In genomic region chr11:118156531-118157185, GRCh38 we compare ENCODE assay signal across 12 cellular contexts. TPM values are rescaled to one million over a fixed set of nuclear protein-coding genes. Genes with fewer than 3 reads are reported as not detected.
DNase-seq lines count a peak whose midpoint lies in the region; ATAC-seq, FAIRE-seq and TF ChIP-seq lines count a peak whose summit lies in the region.
"Had no signal": no experiment of that assay in that cellular context is flagged by ENCODE, and none has a peak within 500 bp of the region (broad histone marks: within the 10 kb centered on the region; RNA-seq: fewer than 3 reads in every experiment).

No MANE protein-coding gene starts in this region.

- POLR2A ChIA-PET in K562 (lab: Yijun Ruan, JAX), result interaction anchor here (0.6 to 1.8 kb wide), 5 partner anchors 8 to 540 kb away, joined by 3 to 7 read pairs (median 4); no protein-coding TSS in a partner anchor

- no peak overlapping the region for H2AFZ ChIP-seq in K562 (ENCODE audit: low read depth, low read length)

- no peak for TF ChIP-seq POLR2A in K562 (conservative IDR thresholded peaks at IDR 0.05)

- H3K9ac ChIP-seq in K562 (ENCODE audit: insufficient read depth in 1 of 2, low read depth in 2 of 2, low read length in 2 of 2), result no peak overlapping the region

- no peak for FAIRE-seq in K562 (lab: Jason Lieb, UNC)

- H3K27ac ChIP-seq in K562 (ENCODE audit: extremely low read depth, low read depth, low read length), result no peak overlapping the region
- H3K27ac ChIP-seq: neutrophil had no signal

- no TSS peak for BruUV-seq in K562 (replicated peaks; lab: Mats Ljungman, UMichigan)

- no peak overlapping the region for H3K27ac Mint-ChIP-seq in neural crest cell (ENCODE audit: unreplicated experiment)

- H3K4me1 Mint-ChIP-seq in neural crest cell, result peaks cover 9% of the 10 kb centered on the region

- H3K27me3 ChIP-seq in K562 (ENCODE audit: control insufficient read depth in 2 of 2, insufficient read depth in 2 of 2, low read length in 2 of 2), result peaks cover 50 to 96% of the 10 kb centered on the region in 2 experiments
- peaks cover 79% of the 10 kb centered on the region for H3K27me3 ChIP-seq in BE2C

- no peaks in the 10 kb centered on the region for H3K79me2 ChIP-seq in K562 (ENCODE audit: control insufficient read depth, insufficient read depth, low read length)

- no peak overlapping the region for H3K4me3 Mint-ChIP-seq in neural crest cell

- ATAC-seq in K562, result peak; percentile 61
- ATAC-seq in GM19452 (IDR thresholded peaks at IDR 0.05; ENCODE audit: unreplicated experiment), result no peak

- H4K20me1 ChIP-seq in K562 (replicated peaks; ENCODE audit: control insufficient read depth, insufficient read depth, low read length), result 0 out of 2 replicates have a peak, but pooled peaks cover 4% of the 10 kb centered on the region

- H3K9me3 Mint-ChIP-seq in neural crest cell, result no peaks in the 10 kb centered on the region

- TF ChIP-seq CTCF in K562 (IDR thresholded peaks at IDR 0.05 in 2 of 3, conservative IDR thresholded peaks at IDR 0.05 in 1 of 3; ENCODE audit: insufficient read depth in 2 of 3, low read depth in 1 of 3, low read length in 3 of 3) (0 out of 6 replicates have a peak, but pooled peaks of 1 of the 3 experiments have one; percentile 3), neural crest cell (conservative IDR thresholded peaks at IDR 0.05) (peak; percentile 13), BE2C (IDR thresholded peaks at IDR 0.05; ENCODE audit: low read depth, low read length) (no peak)

- TF ChIP-seq RAD21 in K562 (CRISPR knock-in tag; conservative IDR thresholded peaks at IDR 0.05 in 1 of 2, IDR thresholded peaks at IDR 0.05 in 1 of 2), result no peak

- WGBS in K562 (ENCODE audit: insufficient coverage, low coverage, missing lambda C conversion rate), result 1% methylated on average over 18 of the region's 21 CpGs

- TF ChIP-seq EP300 in K562 (IDR thresholded peaks at IDR 0.05; ENCODE audit: low read length), result no peak

- no peaks in the 10 kb centered on the region for H3K36me3 Mint-ChIP-seq in neural crest cell (ENCODE audit: low read depth)

- CTCF ChIA-PET in K562 (lab: Yijun Ruan, JAX; ENCODE audit: low intra/inter-chr PET ratio), result no interaction called here

- H3K27me3 Mint-ChIP-seq in neural crest cell (ENCODE audit: low read depth), result peaks cover 96% of the 10 kb centered on the region

- H3K4me3 ChIP-seq in K562 (no peak overlapping the region), BE2C (ENCODE audit: low read depth, low read length) (no peak overlapping the region)

- H3K9me3 ChIP-seq in K562 (replicated peaks; ENCODE audit: control insufficient read depth, insufficient read depth, low read depth, low read length) (no peaks in the 10 kb centered on the region), BE2C (no peaks in the 10 kb centered on the region; the same call in 1 of the 2 replicates)
- H3K9me3 ChIP-seq: neutrophil had no signal

- in situ Hi-C loops in K562 (cut with MboI), result no loop called here

- H3K36me3 ChIP-seq in K562 (ENCODE audit: control insufficient read depth, insufficient read depth, low read length) (no peaks in the 10 kb centered on the region), BE2C (no peaks in the 10 kb centered on the region)
- H3K36me3 ChIP-seq: neutrophil had no signal

- intact Hi-C loops in K562 (cut with micrococcal nuclease), result no loop called here

- DNase-seq in NOMO-1 treated with DMSO at 0.1 percent for 48 hours (lab: John Stamatoyannopoulos, UW; ENCODE audit: unreplicated experiment), result peak; percentile 9
- no peak for DNase-seq in NOMO-1 treated with dmso at 0.1 percent for 144 hours (lab: John Stamatoyannopoulos, UW; ENCODE audit: unreplicated experiment)
- DNase-seq in NAMALWA (ENCODE audit: low spot score), result peak; percentile 49
- DNase-seq in K562 (ENCODE audit: extremely low read depth in 1 of 4, low spot score in 3 of 4), result peak; percentile 19 to 53 (median 46)
- no peak for DNase-seq in neural crest cell (ENCODE audit: low read depth, low spot score)
- no peak for DNase-seq in cerebellum (ENCODE audit: low spot score)
- DNase-seq in BE2C, result no peak
- DNase-seq: NCI-H1092 had no signal

- no peak overlapping the region for H3K4me2 ChIP-seq in K562 (ENCODE audit: insufficient read depth, low read length)

- no peaks in the 10 kb centered on the region for H3K9me1 ChIP-seq in K562 (ENCODE audit: control insufficient read depth, insufficient read depth, low read length)

- H3K4me1 ChIP-seq in K562 (replicated peaks in 1 of 2; ENCODE audit: control insufficient read depth in 2 of 2, insufficient read depth in 2 of 2, low read length in 2 of 2) (peaks cover 0 to 16% of the 10 kb centered on the region in 2 experiments; a peak in 2 of 5 replicates), BE2C (no peaks in the 10 kb centered on the region)

TF ChIP-seq in K562, 482 proteins besides CTCF, POLR2A, EP300 and RAD21:
- TF ChIP-seq ZNF263 (CRISPR knock-in tag; IDR thresholded peaks at IDR 0.05; ENCODE audit: borderline replicate concordance) (peak; percentile 12; the same call in 1 of the 2 replicates), NCOR1 (IDR thresholded peaks at IDR 0.05) (no peak)

RNA-seq across cellular contexts. Expression of gene SCN4B, which starts 4.0 kb away (rescaled TPM):
- not detected in 2 replicates for total RNA-seq in K562 (2011; cell fraction: chromatin; rRNA removed; ENCODE audit: low replicate concordance)
- not detected in 2 replicates for total RNA-seq in K562 (2011; cell fraction: nucleolus; rRNA removed)
- total RNA-seq in K562 (2011; cell fraction: nucleoplasm; rRNA removed), result not detected in 2 replicates
- total RNA-seq in K562 (2014; rRNA removed) (not detected in 2 replicates), K562 (2014; rRNA removed; fragmentation: Illumina TruSeq; extraction: Trizol) (not detected in 2 replicates), K562 (2015; rRNA removed; fragmentation: Illumina TruSeq; extraction: Trizol) (not detected in 2 replicates), K562 (2021) (not detected in 2 replicates), neural crest cell (2.0 and 2.4 TPM in 2 replicates), cerebellum (9.2 TPM)
- polyA plus RNA-seq in K562 (2011; rRNA removed) (0.03 and 0.04 TPM in 2 replicates), K562 (2014; fragmentation: Illumina TruSeq; extraction: Trizol) (not detected in 2 replicates), K562 (2014; fragmentation: Nextera tagmentation; extraction: Ambion mirVana) (not detected), K562 (2014; rRNA removed) (not detected in 2 replicates)
- polyA plus RNA-seq in K562 (2011; cell fraction: cytosol; rRNA removed), result 0.01 TPM in 1 of 2 replicates, not detected in the other
- 0.07 TPM in 1 of 2 replicates, not detected in the other for polyA plus RNA-seq in K562 (2011; cell fraction: nucleus; rRNA removed)
- polyA plus RNA-seq in K562 (2012), result 0.07 TPM in 1 of 2 replicates, not detected in the other
- polyA minus RNA-seq in K562 (2011; rRNA and poly(A)+ RNA removed), result not detected in 2 replicates
- not detected in 2 replicates for polyA minus RNA-seq in K562 (2011; cell fraction: cytosol; rRNA and poly(A)+ RNA removed)
- not detected in 2 replicates for polyA minus RNA-seq in K562 (2011; cell fraction: nucleus; rRNA and poly(A)+ RNA removed)
- 0.29 TPM for polyA plus RNA-seq in BE2C (2012; ENCODE audit: insufficient read depth, insufficient read length, low read depth)

RNA-seq across cellular contexts. Expression of gene SCN2B, which starts 19.8 kb away (rescaled TPM):
- total RNA-seq in K562 (2011; cell fraction: chromatin; rRNA removed; ENCODE audit: low replicate concordance), result not detected in 2 replicates
- not detected in 2 replicates for total RNA-seq in K562 (2011; cell fraction: nucleolus; rRNA removed)
- total RNA-seq in K562 (2011; cell fraction: nucleoplasm; rRNA removed), result not detected in 2 replicates
- total RNA-seq in K562 (2014; rRNA removed) (not detected in 2 replicates), K562 (2014; rRNA removed; fragmentation: Illumina TruSeq; extraction: Trizol) (not detected in 2 replicates), K562 (2015; rRNA removed; fragmentation: Illumina TruSeq; extraction: Trizol) (not detected in 2 replicates), K562 (2021) (not detected in 2 replicates), neural crest cell (0.40 and 0.43 TPM in 2 replicates), cerebellum (4.2 TPM)
- polyA plus RNA-seq in K562 (2011; rRNA removed) (not detected in 2 replicates), K562 (2014; fragmentation: Illumina TruSeq; extraction: Trizol) (not detected in 2 replicates), K562 (2014; fragmentation: Nextera tagmentation; extraction: Ambion mirVana) (not detected), K562 (2014; rRNA removed) (not detected in 2 replicates)
- polyA plus RNA-seq in K562 (2011; cell fraction: cytosol; rRNA removed), result not detected in 2 replicates
- not detected in 2 replicates for polyA plus RNA-seq in K562 (2011; cell fraction: nucleus; rRNA removed)
- polyA plus RNA-seq in K562 (2012), result not detected in 2 replicates
- not detected in 2 replicates for polyA minus RNA-seq in K562 (2011; rRNA and poly(A)+ RNA removed)
- polyA minus RNA-seq in K562 (2011; cell fraction: cytosol; rRNA and poly(A)+ RNA removed), result not detected in 2 replicates
- not detected in 2 replicates for polyA minus RNA-seq in K562 (2011; cell fraction: nucleus; rRNA and poly(A)+ RNA removed)
- polyA plus RNA-seq in BE2C (2012; ENCODE audit: insufficient read depth, insufficient read length, low read depth), result 0.08 TPM
- total RNA-seq: T-helper 1 cell treated with Interleukin-12 subunit alpha and Interleukin-12 subunit beta and Interleukin-4 antibody, amounts not matched to agents 30 ng/mL and 1 ng/mL, for 36 hours had no signal
- polyA plus RNA-seq: BJ had no signal

Comparison
In these comparisons a context has a peak if more than half of its experiments do, and no peak if none do; other contexts are left out.
1. DNase-seq: peak in NOMO-1 treated with DMSO at 0.1 percent for 48 hours (single experiment), NAMALWA (single experiment) and K562 (4 of 4); none in NOMO-1 treated with dmso at 0.1 percent for 144 hours (single experiment), neural crest cell (single experiment), cerebellum (single experiment) and BE2C (single experiment).